ENCODE assay signal across 8 cellular contexts in genomic region chr17:33520404-33521032, GRCh38.
A peak's percentile ranks its signal among the peaks of the same experiment; 100 is the strongest.
DNase-seq lines count a peak whose midpoint lies in the region; ATAC-seq and TF ChIP-seq lines count a peak whose summit lies in the region.

No MANE protein-coding gene starts in this region.

- peak; percentile 82 for ATAC-seq in Panc1
- no peak for ATAC-seq in GM19328 (IDR thresholded peaks at IDR 0.05; ENCODE audit: unreplicated experiment)
- ATAC-seq in GM19455 (IDR thresholded peaks at IDR 0.05; ENCODE audit: unreplicated experiment), result no peak

- TF ChIP-seq CTCF in Panc1 (IDR thresholded peaks at IDR 0.05), result peak; percentile 91
- peak; percentile 34 to 70 (median 57) for TF ChIP-seq CTCF in adrenal gland (IDR thresholded peaks at IDR 0.05)

- in situ Hi-C loops in Panc1 (cut with HindIII; ENCODE audit: low pct_unique_long_range_greater_than_20kb, low sequenced_read_pairs), result no loop called here

- H3K27ac ChIP-seq in Panc1 (ENCODE audit: low read length), result no peak overlapping the region
- H3K27ac ChIP-seq in adrenal gland, result no peak overlapping the region

- H3K4me1 ChIP-seq in Panc1 (ENCODE audit: control insufficient read depth, insufficient read depth, low read length) (no peaks in the 10 kb centered on the region), adrenal gland (replicated peaks in 1 of 2) (no peaks in the 10 kb centered on the region)

- peak; percentile 4 to 39 for DNase-seq in AML-193 (lab: John Stamatoyannopoulos, UW)
- peak; percentile 27 for DNase-seq in GM19238 (ENCODE audit: insufficient read length, low spot score)
- peak; percentile 10 for DNase-seq in Panc1 (ENCODE audit: low read depth, low spot score)
- peak in 6 of 7 donors; percentile 36 to 83 (median 53) for DNase-seq in adrenal gland
- peak; percentile 87 for DNase-seq in iPS-NIHi11 (ENCODE audit: low spot score)
- DNase-seq in stimulated activated CD4-positive, alpha-beta T cell treated with anti-CD3 and anti-CD28 coated beads, Interleukin-2, amount 100 ng/mL, for 24 hours, result peak; percentile 46 to 72

- no peak for TF ChIP-seq POLR2A in adrenal gland (IDR thresholded peaks at IDR 0.05)

- H3K9me3 ChIP-seq in Panc1 (ENCODE audit: control insufficient read depth, insufficient read depth, low read depth, low read length) (no peaks in the 10 kb centered on the region), adrenal gland (replicated peaks in 1 of 3) (no peaks in the 10 kb centered on the region)

- H3K36me3 ChIP-seq in Panc1 (ENCODE audit: control insufficient read depth, insufficient read depth, low read length) (no peaks in the 10 kb centered on the region), adrenal gland (replicated peaks in 1 of 2) (no peaks in the 10 kb centered on the region)

- intact Hi-C loops in Panc1 (cut with micrococcal nuclease; ENCODE audit: unreplicated experiment) (loop anchor here (5.0 to 10.0 kb wide), 4 partner anchors 152 to 496 kb away; partner anchors contain the start of gene ASIC2), adrenal gland (cut with DNase I) (no loop called here)

- no TSS peak for BruUV-seq in Panc1 (replicated peaks; lab: Mats Ljungman, UMichigan)

- 15 to 28% (median 23%) methylated on average over 5 to 7 of the region's 7 CpGs for WGBS in adrenal gland, 4 donors

- CTCF ChIA-PET in Panc1 (lab: Charles Lee), result interaction anchor here (0.6 to 0.8 kb wide), 2 partner anchors 10 to 154 kb away, joined by 4 read pairs; no protein-coding TSS in a partner anchor

- POLR2A ChIA-PET in Panc1 (lab: Charles Lee), result no interaction called here

- H3K4me3 ChIP-seq in Panc1 (ENCODE audit: low read depth in 2 of 2, low read length in 2 of 2), result no peak overlapping the region
- no peak overlapping the region for H3K4me3 ChIP-seq in adrenal gland

- H3K27me3 ChIP-seq in Panc1 (ENCODE audit: control insufficient read depth, insufficient read depth, low read length) (no peaks in the 10 kb centered on the region), adrenal gland (no peaks in the 10 kb centered on the region)

Comparison
In these comparisons a context has a peak if more than half of its experiments do, and no peak if none do; other contexts are left out.
1. DNase-seq: peak in every context shown above with its lines; median percentile 87 in iPS-NIHi11; 59 in stimulated activated CD4-positive, alpha-beta T cell treated with anti-CD3 and anti-CD28 coated beads, Interleukin-2, amount 100 ng/mL, for 24 hours; 53 in adrenal gland; 27 in GM19238; 22 in AML-193; 10 in Panc1.